Comparison of ENCODE assay signal across 9 cellular contexts in genomic region chr10:49161411-49161997, GRCh38. TPM values are rescaled to one million over a fixed set of nuclear protein-coding genes. Genes with fewer than 3 reads are reported as not detected.
DNase-seq lines count a peak whose midpoint lies in the region; ATAC-seq, FAIRE-seq and TF ChIP-seq lines count a peak whose summit lies in the region.
"Had no signal": no experiment of that assay in that cellular context is flagged by ENCODE, and none has a peak within 500 bp of the region (broad histone marks: within the 10 kb centered on the region; RNA-seq: fewer than 3 reads in every experiment).

No MANE protein-coding gene starts in this region.

- no peak overlapping the region for H3K9ac ChIP-seq in Karpas-422 (ENCODE audit: low read length)
- H3K9ac ChIP-seq in GM12878 (ENCODE audit: control insufficient read depth, insufficient read depth, low read length), result no peak overlapping the region

- H3K27me3 ChIP-seq in Karpas-422 (ENCODE audit: low read length) (no peaks in the 10 kb centered on the region), GM12878 (replicated peaks in 1 of 2; ENCODE audit: control insufficient read depth in 2 of 2, insufficient read depth in 2 of 2, low read length in 1 of 2) (no peaks in the 10 kb centered on the region), sigmoid colon (no peaks in the 10 kb centered on the region)

- ATAC-seq in GM12878 (no peak), GM21381 (IDR thresholded peaks at IDR 0.05; ENCODE audit: unreplicated experiment) (no peak)

- H3K4me3 ChIP-seq in Karpas-422 (ENCODE audit: low read length), result no peak overlapping the region
- no peak overlapping the region for H3K4me3 ChIP-seq in GM12878
- no peak overlapping the region for H3K4me3 ChIP-seq in sigmoid colon

- H3K27ac ChIP-seq in Karpas-422 (ENCODE audit: low read length) (no peak overlapping the region), GM12878 (ENCODE audit: control insufficient read depth, insufficient read depth) (no peak overlapping the region), sigmoid colon (no peak overlapping the region)

- CTCF ChIA-PET in GM12878 (lab: Yijun Ruan, JAX), result interaction anchor here (0.5 to 1.9 kb wide), 9 partner anchors 11 to 503 kb away, joined by 3 to 5 read pairs (median 3); no protein-coding TSS in a partner anchor

- H3K9me3 ChIP-seq in Karpas-422 (ENCODE audit: low read length) (no peaks in the 10 kb centered on the region), GM12878 (replicated peaks; ENCODE audit: control insufficient read depth, insufficient read depth, low read length) (no peaks in the 10 kb centered on the region), sigmoid colon (no peaks in the 10 kb centered on the region)

- DNase-seq in AG09319 (ENCODE audit: extremely low read depth, low read depth) (no peak), Karpas-422 (peak; percentile 53), GM12878 (ENCODE audit: low read depth, low spot score) (no peak), kidney glomerular epithelial cell (lab: John Stamatoyannopoulos, UW) (peak; percentile 28), sigmoid colon (no peak), occipital lobe (lab: John Stamatoyannopoulos, UW) (no peak)
- no peak for DNase-seq in effector CD8-positive, alpha-beta T cell (lab: John Stamatoyannopoulos, UW)

- peaks cover 17% of the 10 kb centered on the region for H3K4me1 ChIP-seq in Karpas-422 (ENCODE audit: low read length)
- no peaks in the 10 kb centered on the region for H3K4me1 ChIP-seq in GM12878 (ENCODE audit: control insufficient read depth, insufficient read depth, low read length)
- H3K4me1 ChIP-seq in sigmoid colon, result no peaks in the 10 kb centered on the region

- intact Hi-C loops in GM12878 (cut with micrococcal nuclease; ENCODE audit: unreplicated experiment), result no loop called here
- intact Hi-C loops in sigmoid colon (cut with DNase I), result loop anchor here (5.0 to 10.0 kb wide), 2 partner anchors 179 to 507 kb away; no protein-coding TSS in a partner anchor

- TF ChIP-seq EP300 in GM12878 (IDR thresholded peaks at IDR 0.05; ENCODE audit: borderline replicate concordance in 1 of 2, control insufficient read depth in 1 of 2, low read depth in 2 of 2, low read length in 2 of 2) (no peak), sigmoid colon (IDR thresholded peaks at IDR 0.05) (no peak)

- WGBS in GM12878 (ENCODE audit: insufficient coverage, insufficient replicate concordance, low lambda C conversion rate, missing lambda C conversion rate), result 74% methylated on average over 8 of the region's 8 CpGs
- WGBS in sigmoid colon, 2 donors, result 44 to 56% methylated on average over 8 of the region's 8 CpGs

- no peaks in the 10 kb centered on the region for H3K9me2 ChIP-seq in Karpas-422 (replicated peaks; ENCODE audit: insufficient read depth, low read length)

- POLR2A ChIA-PET in GM12878 (lab: Charles Lee), result interaction anchor here (0.9 kb wide), 1 partner anchor 17 kb away, joined by 3 read pairs; no protein-coding TSS in a partner anchor

- in situ Hi-C loops in GM12878 (cut with MboI), result no loop called here

- no peak overlapping the region for H3K4me2 ChIP-seq in Karpas-422 (ENCODE audit: low read depth, low read length, poor library complexity, severe bottlenecking)
- no peak overlapping the region for H3K4me2 ChIP-seq in GM12878 (ENCODE audit: control insufficient read depth, insufficient read depth)

- RAD21 ChIA-PET in GM12878 (lab: Charles Lee; ENCODE audit: unreplicated experiment), result no interaction called here

- BruUV-seq in GM12878 (replicated peaks; lab: Mats Ljungman, UMichigan), result no TSS peak

- H3K79me2 ChIP-seq in Karpas-422 (ENCODE audit: low read length) (no peaks in the 10 kb centered on the region), GM12878 (ENCODE audit: control insufficient read depth, insufficient read depth, low read length) (no peaks in the 10 kb centered on the region)

- TF ChIP-seq POLR2A in GM12878 (IDR thresholded peaks at IDR 0.05; ENCODE audit: low read depth, low read length) (no peak), sigmoid colon (IDR thresholded peaks at IDR 0.05) (no peak)

- no peak for FAIRE-seq in GM12878 (lab: Jason Lieb, UNC)
- FAIRE-seq: GM18507 had no signal

- SMC1A ChIA-PET in GM12878 (lab: Charles Lee; ENCODE audit: uncharacterized antibody, unreplicated experiment), result interaction anchor here (0.7 to 1.3 kb wide), 5 partner anchors 10 to 503 kb away, joined by 3 to 6 read pairs (median 3); no protein-coding TSS in a partner anchor

- TF ChIP-seq CTCF in AG09319 (IDR thresholded peaks at IDR 0.05; ENCODE audit: low read depth, low read length) (peak; percentile 69), GM12878 (IDR thresholded peaks at IDR 0.05 in 2 of 3, conservative IDR thresholded peaks at IDR 0.05 in 1 of 3; ENCODE audit: control insufficient read depth in 2 of 3, extremely low read depth in 1 of 3, insufficient read depth in 1 of 3, low read depth in 3 of 3, low read length in 3 of 3) (peak in 1 of 3 experiments; percentile 27; a peak in 2 of 6 replicates), sigmoid colon (IDR thresholded peaks at IDR 0.05) (no peak)

- H4K20me1 ChIP-seq in Karpas-422 (ENCODE audit: insufficient read depth, low read depth, low read length) (no peaks in the 10 kb centered on the region), GM12878 (ENCODE audit: control insufficient read depth, insufficient read depth) (no peaks in the 10 kb centered on the region; the same call in 1 of the 2 replicates)

- H3K36me3 ChIP-seq in Karpas-422 (ENCODE audit: insufficient read depth, low read length), result no peaks in the 10 kb centered on the region
- peaks cover 0 to 1% of the 10 kb centered on the region in 2 experiments; a peak in 1 of 4 replicates for H3K36me3 ChIP-seq in GM12878 (ENCODE audit: control insufficient read depth in 2 of 2, insufficient read depth in 2 of 2, low read length in 1 of 2)
- H3K36me3 ChIP-seq in sigmoid colon, result no peaks in the 10 kb centered on the region

- H2AFZ ChIP-seq in Karpas-422 (ENCODE audit: low read length) (no peak overlapping the region), GM12878 (ENCODE audit: control insufficient read depth, low read depth, low read length) (no peak overlapping the region)

- TF ChIP-seq RAD21 in GM12878 (IDR thresholded peaks at IDR 0.05; ENCODE audit: insufficient read depth, low read depth, low read length), result no peak

RNA-seq across cellular contexts. Expression of gene TMEM273, which starts 26.7 kb away (rescaled TPM):
- 0.51 TPM in 1 of 2 replicates, not detected in the other for total RNA-seq in Karpas-422 (2014; rRNA removed; shearing (Covaris generic); ENCODE audit: low replicate concordance)
- 135 and 148 TPM in 2 replicates for total RNA-seq in GM12878 (2013; cell fraction: nucleolus; rRNA removed)
- total RNA-seq in GM12878 (2014; rRNA removed), result 26.5 and 30.6 TPM in 2 replicates
- 24.0 and 26.3 TPM in 2 replicates for total RNA-seq in GM12878 (2014; rRNA removed; fragmentation: Illumina TruSeq; extraction: Trizol)
- total RNA-seq in GM12878 (2021), result 20.9 and 23.5 TPM in 2 replicates
- 8.9 TPM for polyA plus RNA-seq in GM12878 (2011; ENCODE audit: low read depth)
- 46.3 and 47.3 TPM in 2 replicates for polyA plus RNA-seq in GM12878 (2011; rRNA removed)
- polyA plus RNA-seq in GM12878 (2011; cell fraction: cytosol; rRNA removed), result 45.0 and 51.2 TPM in 2 replicates
- 75.4 and 80.5 TPM in 2 replicates for polyA plus RNA-seq in GM12878 (2011; cell fraction: nucleus; rRNA removed)
- polyA plus RNA-seq in GM12878 (2012), result 7.0 and 8.7 TPM in 2 replicates
- 35.6 and 41.3 TPM in 2 replicates for polyA plus RNA-seq in GM12878 (2014; fragmentation: Illumina TruSeq; extraction: Trizol)
- 10 to 100 TPM; 25.6 to 28.6 TPM for polyA plus RNA-seq in GM12878 (2014; fragmentation: Nextera tagmentation; extraction: Ambion mirVana)
- 33.9 and 40.4 TPM in 2 replicates for polyA plus RNA-seq in GM12878 (2014; rRNA removed)
- polyA plus RNA-seq in GM12878 (2016; fragmentation: Nextera tagmentation; extraction: Ambion mirVana), result 10 to 100 TPM; 10.3 to 12.2 TPM
- polyA minus RNA-seq in GM12878 (2011; rRNA and poly(A)+ RNA removed), result 35.0 and 35.7 TPM in 2 replicates
- 6.0 and 6.5 TPM in 2 replicates for polyA minus RNA-seq in GM12878 (2011; cell fraction: cytosol; rRNA and poly(A)+ RNA removed)
- polyA minus RNA-seq in GM12878 (2011; cell fraction: nucleus; rRNA and poly(A)+ RNA removed), result 13.5 and 14.6 TPM in 2 replicates
- 10 to 100 TPM in 2 of 4 donors, 1 to 10 TPM in 2; 8.0 to 17.8 (median 9.9) TPM for total RNA-seq in sigmoid colon
- polyA plus RNA-seq in sigmoid colon, result 10 to 100 TPM in 2 of 3 donors, 1 to 10 TPM in 1; 5.4 to 15.6 (median 11.1) TPM
- 1.7 TPM for total RNA-seq in occipital lobe

RNA-seq across cellular contexts. Expression of gene FAM170B, which starts 27.7 kb away (rescaled TPM):
- total RNA-seq in Karpas-422 (2014; rRNA removed; shearing (Covaris generic); ENCODE audit: low replicate concordance), result not detected in 2 replicates
- not detected in 2 replicates for total RNA-seq in GM12878 (2013; cell fraction: nucleolus; rRNA removed)
- total RNA-seq in GM12878 (2014; rRNA removed), result not detected in 2 replicates
- not detected in 2 replicates for total RNA-seq in GM12878 (2014; rRNA removed; fragmentation: Illumina TruSeq; extraction: Trizol)
- not detected in 2 replicates for total RNA-seq in GM12878 (2021)
- polyA plus RNA-seq in GM12878 (2011; ENCODE audit: low read depth), result not detected
- polyA plus RNA-seq in GM12878 (2011; rRNA removed), result not detected in 2 replicates
- 0.10 TPM in 1 of 2 replicates, not detected in the other for polyA plus RNA-seq in GM12878 (2011; cell fraction: cytosol; rRNA removed)
- 0.15 TPM in 1 of 2 replicates, not detected in the other for polyA plus RNA-seq in GM12878 (2011; cell fraction: nucleus; rRNA removed)
- polyA plus RNA-seq in GM12878 (2012), result not detected in 2 replicates
- polyA plus RNA-seq in GM12878 (2014; fragmentation: Illumina TruSeq; extraction: Trizol), result not detected in 2 replicates
- polyA plus RNA-seq in GM12878 (2014; fragmentation: Nextera tagmentation; extraction: Ambion mirVana), result not detected
- not detected in 2 replicates for polyA plus RNA-seq in GM12878 (2014; rRNA removed)
- not detected for polyA plus RNA-seq in GM12878 (2016; fragmentation: Nextera tagmentation; extraction: Ambion mirVana)
- 0.36 TPM in 1 of 2 replicates, not detected in the other for polyA minus RNA-seq in GM12878 (2011; rRNA and poly(A)+ RNA removed)
- not detected in 2 replicates for polyA minus RNA-seq in GM12878 (2011; cell fraction: cytosol; rRNA and poly(A)+ RNA removed)
- polyA minus RNA-seq in GM12878 (2011; cell fraction: nucleus; rRNA and poly(A)+ RNA removed), result not detected in 2 replicates
- not detected for total RNA-seq in sigmoid colon
- not detected for polyA plus RNA-seq in sigmoid colon
- total RNA-seq in occipital lobe, result not detected

RNA-seq across cellular contexts. Expression of gene VSTM4, which starts 46.2 kb away (rescaled TPM):
- not detected in 2 replicates for total RNA-seq in Karpas-422 (2014; rRNA removed; shearing (Covaris generic); ENCODE audit: low replicate concordance)
- 0.04 TPM in 1 of 2 replicates, not detected in the other for total RNA-seq in GM12878 (2013; cell fraction: nucleolus; rRNA removed)
- not detected in 2 replicates for total RNA-seq in GM12878 (2014; rRNA removed)
- total RNA-seq in GM12878 (2014; rRNA removed; fragmentation: Illumina TruSeq; extraction: Trizol), result not detected in 2 replicates
- 0.08 TPM in 1 of 2 replicates, not detected in the other for total RNA-seq in GM12878 (2021)
- polyA plus RNA-seq in GM12878 (2011; ENCODE audit: low read depth), result not detected
- 0.14 TPM in 2 replicates for polyA plus RNA-seq in GM12878 (2011; rRNA removed)
- 0.06 and 0.08 TPM in 2 replicates for polyA plus RNA-seq in GM12878 (2011; cell fraction: cytosol; rRNA removed)
- 0.03 and 0.09 TPM in 2 replicates for polyA plus RNA-seq in GM12878 (2011; cell fraction: nucleus; rRNA removed)
- not detected in 2 replicates for polyA plus RNA-seq in GM12878 (2012)
- 0.01 TPM in 1 of 2 replicates, not detected in the other for polyA plus RNA-seq in GM12878 (2014; fragmentation: Illumina TruSeq; extraction: Trizol)
- under 1 TPM in 1 of 2 experiments, not detected in 1; 0.02 TPM for polyA plus RNA-seq in GM12878 (2014; fragmentation: Nextera tagmentation; extraction: Ambion mirVana)
- not detected in 2 replicates for polyA plus RNA-seq in GM12878 (2014; rRNA removed)
- not detected for polyA plus RNA-seq in GM12878 (2016; fragmentation: Nextera tagmentation; extraction: Ambion mirVana)
- polyA minus RNA-seq in GM12878 (2011; rRNA and poly(A)+ RNA removed), result 0.15 TPM in 1 of 2 replicates, not detected in the other
- not detected in 2 replicates for polyA minus RNA-seq in GM12878 (2011; cell fraction: cytosol; rRNA and poly(A)+ RNA removed)
- polyA minus RNA-seq in GM12878 (2011; cell fraction: nucleus; rRNA and poly(A)+ RNA removed), result 0.24 and 0.57 TPM in 2 replicates
- total RNA-seq in sigmoid colon, result 10 to 100 TPM in 2 of 4 donors, 1 to 10 TPM in 2; 9.5 to 13.3 (median 10.9) TPM
- polyA plus RNA-seq in sigmoid colon, result 1 to 10 TPM in 2 of 3 donors, under 1 TPM in 1; 0.23 to 3.3 (median 1.2) TPM
- total RNA-seq in occipital lobe, result 2.3 TPM

Comparison
In these comparisons a context has a peak if more than half of its experiments do, and no peak if none do; other contexts are left out.
1. DNase-seq: peak in Karpas-422 (single experiment) and kidney glomerular epithelial cell (single experiment); none in AG09319 (single experiment), GM12878 (single experiment), sigmoid colon (single experiment), occipital lobe (single experiment) and effector CD8-positive, alpha-beta T cell (single experiment).